8 cellular contexts compared by ENCODE assay signal in genomic region chr9:134066546-134066922, GRCh38. TPM values are rescaled to one million over a fixed set of nuclear protein-coding genes. Genes with fewer than 3 reads are reported as not detected.
DNase-seq lines count a peak whose midpoint lies in the region; ATAC-seq and TF ChIP-seq lines count a peak whose summit lies in the region.

No MANE protein-coding gene starts in this region.

- H3K27me3 Mint-ChIP-seq in natural killer cell (ENCODE audit: low read depth in 2 of 2) = peaks cover 6 to 8% of the 10 kb centered on the region in 2 donors

- no peaks in the 10 kb centered on the region for H3K36me3 Mint-ChIP-seq in natural killer cell

- TF ChIP-seq CTCF in OCI-LY1 (IDR thresholded peaks at IDR 0.05; ENCODE audit: low read length) = no peak
- no peak for TF ChIP-seq CTCF in dorsolateral prefrontal cortex (IDR thresholded peaks at IDR 0.05 in 54 of 56, conservative IDR thresholded peaks at IDR 0.05 in 2 of 56; ENCODE audit: low read depth in 1 of 56, partially characterized antibody in 56 of 56)
- TF ChIP-seq CTCF in natural killer cell (IDR thresholded peaks at IDR 0.05) = no peak

- H4K20me1 ChIP-seq in OCI-LY1 (ENCODE audit: insufficient read depth, low read length) = no peaks in the 10 kb centered on the region

- DNase-seq in SIG-M5 treated with dmso at 0.1 percent for 504 hours (lab: John Stamatoyannopoulos, UW; ENCODE audit: unreplicated experiment) = peak; percentile 27
- no peak for DNase-seq in SIG-M5 (lab: John Stamatoyannopoulos, UW)
- no peak for DNase-seq in dorsolateral prefrontal cortex
- DNase-seq in natural killer cell = no peak
- no peak for DNase-seq in OCI-M2 (lab: John Stamatoyannopoulos, UW; ENCODE audit: unreplicated experiment)
- no peak for DNase-seq in retina
- DNase-seq in stimulated activated CD4-positive, alpha-beta T cell treated with anti-CD3 and anti-CD28 coated beads, Interleukin-4, amount 100 ng/mL, for 24 hours = no peak

- H3K9me3 Mint-ChIP-seq in natural killer cell = no peaks in the 10 kb centered on the region

- H3K9me2 ChIP-seq in OCI-LY1 (ENCODE audit: low read depth, low read length) = no peaks in the 10 kb centered on the region

- peaks cover 15% of the 10 kb centered on the region for H3K4me1 ChIP-seq in OCI-LY1 (ENCODE audit: insufficient read depth, low read length, severe bottlenecking)

- peak overlapping the region; percentile 92 to 94 for H3K27ac Mint-ChIP-seq in natural killer cell

- peaks cover 13 to 35% of the 10 kb centered on the region in 2 donors for H3K4me1 Mint-ChIP-seq in natural killer cell

- no peak for ATAC-seq in natural killer cell

- H3K79me2 ChIP-seq in OCI-LY1 (ENCODE audit: insufficient read depth, low read length) = no peaks in the 10 kb centered on the region

- H3K9ac ChIP-seq in OCI-LY1 (ENCODE audit: low read length) = peak overlapping the region; percentile 74; the same call in 1 of the 2 replicates

- H3K27me3 ChIP-seq in OCI-LY1 (ENCODE audit: insufficient read depth, low read length) (peaks cover 22% of the 10 kb centered on the region), dorsolateral prefrontal cortex (no peaks in the 10 kb centered on the region)

- peak overlapping the region; percentile 80 for H3K4me3 ChIP-seq in OCI-LY1 (ENCODE audit: low read depth, low read length, poor library complexity, severe bottlenecking)
- peak overlapping the region; percentile 53 to 96 (median 74) for H3K4me3 ChIP-seq in dorsolateral prefrontal cortex

- peak overlapping the region; percentile 94 for H3K4me3 Mint-ChIP-seq in natural killer cell

- intact Hi-C loops in dorsolateral prefrontal cortex (cut with DNase I) (loop anchor here (2.0 to 10.0 kb wide), 4 partner anchors 42 to 378 kb away; partner anchors contain the start of genes BRD3OS (in 1 of the 2), RXRA (in 1 of the 2) and WDR5 (in 1 of the 2)), natural killer cell (cut with micrococcal nuclease) (loop anchor here (10.0 kb wide), 1 partner anchor 922 kb away; no protein-coding TSS in a partner anchor)

- no peaks in the 10 kb centered on the region for H3K9me3 ChIP-seq in OCI-LY1 (ENCODE audit: low read length)

- peak overlapping the region; percentile 93 for H3K4me2 ChIP-seq in OCI-LY1 (ENCODE audit: low read length)

- H3F3A ChIP-seq in OCI-LY1 (ENCODE audit: insufficient read depth, low read length) = no peaks in the 10 kb centered on the region

- no peaks in the 10 kb centered on the region for H3K36me3 ChIP-seq in OCI-LY1 (ENCODE audit: insufficient read depth, low read length)

- H2AFZ ChIP-seq in OCI-LY1 (ENCODE audit: low read length) = no peak overlapping the region

- H3K27ac ChIP-seq in OCI-LY1 (ENCODE audit: low read depth, low read length, poor library complexity, severe bottlenecking) = no peak overlapping the region
- peak overlapping the region in 44 of 59 donors; percentile 5 to 88 (median 64) for H3K27ac ChIP-seq in dorsolateral prefrontal cortex

RNA-seq across cellular contexts. Expression of gene BRD3, which starts 1.3 kb away (rescaled TPM):
- total RNA-seq in dorsolateral prefrontal cortex (10 to 100 TPM; 28.4 to 69.2 (median 48.5) TPM), natural killer cell (10 to 100 TPM; 52.8 to 63.0 (median 52.8) TPM)

RNA-seq across cellular contexts. Expression of gene BRD3OS, which starts 41.3 kb away (rescaled TPM):
- total RNA-seq in dorsolateral prefrontal cortex (10 to 100 TPM; 22.2 to 73.3 (median 53.2) TPM), natural killer cell (1 to 10 TPM; 5.5 to 6.8 (median 6.5) TPM)
